ENCODE assay signal across 1 cellular context in the genomic region with DNA sequence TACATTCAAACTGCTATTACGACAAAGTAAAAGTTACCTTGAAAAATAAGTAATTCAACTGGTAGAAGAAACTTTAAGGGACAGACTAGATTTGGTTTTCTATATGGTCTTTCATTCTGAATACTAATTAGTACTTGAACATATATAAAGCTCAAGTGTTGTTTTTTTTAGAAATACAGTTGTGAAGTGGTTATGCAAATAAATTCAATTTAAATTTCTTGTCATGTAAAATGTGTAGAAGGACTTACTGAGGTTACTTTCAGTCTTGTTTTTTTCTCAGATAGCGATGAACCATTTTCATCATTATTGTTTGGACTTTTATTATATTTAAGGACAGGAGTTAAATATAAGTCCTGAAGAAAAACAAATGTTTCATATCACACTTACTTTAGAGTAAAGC.
TF ChIP-seq lines count a peak whose summit lies in the region.

No MANE protein-coding gene starts in this region.

TF ChIP-seq in GM12878, 131 proteins besides CTCF, POLR2A, EP300 and RAD21 (continued from another document):
- TF ChIP-seq, protein P1, sequence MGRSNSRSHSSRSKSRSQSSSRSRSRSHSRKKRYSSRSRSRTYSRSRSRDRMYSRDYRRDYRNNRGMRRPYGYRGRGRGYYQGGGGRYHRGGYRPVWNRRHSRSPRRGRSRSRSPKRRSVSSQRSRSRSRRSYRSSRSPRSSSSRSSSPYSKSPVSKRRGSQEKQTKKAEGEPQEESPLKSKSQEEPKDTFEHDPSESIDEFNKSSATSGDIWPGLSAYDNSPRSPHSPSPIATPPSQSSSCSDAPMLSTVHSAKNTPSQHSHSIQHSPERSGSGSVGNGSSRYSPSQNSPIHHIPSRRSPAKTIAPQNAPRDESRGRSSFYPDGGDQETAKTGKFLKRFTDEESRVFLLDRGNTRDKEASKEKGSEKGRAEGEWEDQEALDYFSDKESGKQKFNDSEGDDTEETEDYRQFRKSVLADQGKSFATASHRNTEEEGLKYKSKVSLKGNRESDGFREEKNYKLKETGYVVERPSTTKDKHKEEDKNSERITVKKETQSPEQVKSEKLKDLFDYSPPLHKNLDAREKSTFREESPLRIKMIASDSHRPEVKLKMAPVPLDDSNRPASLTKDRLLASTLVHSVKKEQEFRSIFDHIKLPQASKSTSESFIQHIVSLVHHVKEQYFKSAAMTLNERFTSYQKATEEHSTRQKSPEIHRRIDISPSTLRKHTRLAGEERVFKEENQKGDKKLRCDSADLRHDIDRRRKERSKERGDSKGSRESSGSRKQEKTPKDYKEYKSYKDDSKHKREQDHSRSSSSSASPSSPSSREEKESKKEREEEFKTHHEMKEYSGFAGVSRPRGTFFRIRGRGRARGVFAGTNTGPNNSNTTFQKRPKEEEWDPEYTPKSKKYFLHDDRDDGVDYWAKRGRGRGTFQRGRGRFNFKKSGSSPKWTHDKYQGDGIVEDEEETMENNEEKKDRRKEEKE (IDR thresholded peaks at IDR 0.05), result no peak
- no peak for TF ChIP-seq SUZ12 (IDR thresholded peaks at IDR 0.05; ENCODE audit: unreplicated experiment)
- TF ChIP-seq, protein P2, sequence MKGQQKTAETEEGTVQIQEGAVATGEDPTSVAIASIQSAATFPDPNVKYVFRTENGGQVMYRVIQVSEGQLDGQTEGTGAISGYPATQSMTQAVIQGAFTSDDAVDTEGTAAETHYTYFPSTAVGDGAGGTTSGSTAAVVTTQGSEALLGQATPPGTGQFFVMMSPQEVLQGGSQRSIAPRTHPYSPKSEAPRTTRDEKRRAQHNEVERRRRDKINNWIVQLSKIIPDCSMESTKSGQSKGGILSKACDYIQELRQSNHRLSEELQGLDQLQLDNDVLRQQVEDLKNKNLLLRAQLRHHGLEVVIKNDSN (IDR thresholded peaks at IDR 0.05; ENCODE audit: borderline replicate concordance, extremely low read length, insufficient read depth, low read depth, low read length), result no peak
